Comparison of ENCODE assay signal across 1 cellular context in genomic region chr2:46547223-46548102, GRCh38.
TF ChIP-seq lines count a peak whose summit lies in the region.

No MANE protein-coding gene starts in this region.

TF ChIP-seq in HepG2, 621 proteins besides CTCF, POLR2A, EP300 and RAD21 (continued from another document and continues in another):
- TF ChIP-seq ZHX2 (IDR thresholded peaks at IDR 0.05; ENCODE audit: low read depth) (0 out of 2 replicates have a peak, but pooled peaks have one; percentile 25), ZHX2 (CRISPR knock-in tag; IDR thresholded peaks at IDR 0.05; ENCODE audit: borderline replicate concordance) (no peak), ZNF335 (CRISPR knock-in tag; IDR thresholded peaks at IDR 0.05) (no peak), MTA1 (CRISPR knock-in tag; IDR thresholded peaks at IDR 0.05; ENCODE audit: borderline replicate concordance) (no peak), ZNF382 (CRISPR knock-in tag; IDR thresholded peaks at IDR 0.05; ENCODE audit: borderline replicate concordance) (no peak), THRA (CRISPR knock-in tag; IDR thresholded peaks at IDR 0.05; ENCODE audit: borderline replicate concordance) (peak; percentile 92; the same call in 1 of the 2 replicates), ZNF891 (CRISPR knock-in tag; IDR thresholded peaks at IDR 0.05) (no peak), ZNF670 (CRISPR knock-in tag; IDR thresholded peaks at IDR 0.05; ENCODE audit: borderline replicate concordance) (no peak), FOSL1 (CRISPR knock-in tag; IDR thresholded peaks at IDR 0.05; ENCODE audit: borderline replicate concordance) (no peak), SP4 (CRISPR knock-in tag; IDR thresholded peaks at IDR 0.05) (peak; percentile 58; the same call in 1 of the 2 replicates), ZNF83 (CRISPR knock-in tag; IDR thresholded peaks at IDR 0.05; ENCODE audit: borderline replicate concordance) (no peak), ELK4 (CRISPR knock-in tag; IDR thresholded peaks at IDR 0.05; ENCODE audit: borderline replicate concordance) (no peak), ZNF788 (CRISPR knock-in tag; IDR thresholded peaks at IDR 0.05; ENCODE audit: borderline replicate concordance) (peak; percentile 80; the same call in 1 of the 2 replicates), JUNB (CRISPR knock-in tag; IDR thresholded peaks at IDR 0.05; ENCODE audit: borderline replicate concordance) (no peak), NR3C1 (CRISPR knock-in tag; IDR thresholded peaks at IDR 0.05) (no peak), ZNF253 (CRISPR knock-in tag; IDR thresholded peaks at IDR 0.05; ENCODE audit: borderline replicate concordance) (no peak), E2F1 (CRISPR knock-in tag; IDR thresholded peaks at IDR 0.05) (no peak), FOXA1 (IDR thresholded peaks at IDR 0.05) (no peak), FOXA1 (CRISPR knock-in tag; IDR thresholded peaks at IDR 0.05) (peak; percentile 46; the same call in 1 of the 2 replicates), TOPORS (CRISPR knock-in tag; IDR thresholded peaks at IDR 0.05) (no peak), CHD4 (IDR thresholded peaks at IDR 0.05; ENCODE audit: borderline replicate concordance, low read length) (no peak), NBN (conservative IDR thresholded peaks at IDR 0.05) (no peak), TCF7L2 (IDR thresholded peaks at IDR 0.05; ENCODE audit: low read depth, low read length) (no peak), ZNF329 (CRISPR knock-in tag; IDR thresholded peaks at IDR 0.05; ENCODE audit: low read depth) (no peak), RBM22 (optimal IDR thresholded peaks at IDR 0.05; ENCODE audit: low read length) (no peak), ZMYM2 (CRISPR knock-in tag; IDR thresholded peaks at IDR 0.05) (no peak), NR2F1 (CRISPR knock-in tag; IDR thresholded peaks at IDR 0.05) (peak; percentile 98 to 99), HNF1B (CRISPR knock-in tag; IDR thresholded peaks at IDR 0.05) (no peak; the same call in 1 of the 2 replicates), ZSCAN22 (CRISPR knock-in tag; IDR thresholded peaks at IDR 0.05) (no peak), DZIP1 (CRISPR knock-in tag; IDR thresholded peaks at IDR 0.05) (no peak), HNRNPH1 (optimal IDR thresholded peaks at IDR 0.05; ENCODE audit: low read depth, low read length) (no peak), PAF1 (CRISPR knock-in tag; IDR thresholded peaks at IDR 0.05) (no peak), AGO1 (IDR thresholded peaks at IDR 0.05; ENCODE audit: low read depth, low read length, poor library complexity, severe bottlenecking) (no peak), PATZ1 (CRISPR knock-in tag; IDR thresholded peaks at IDR 0.05) (peak; percentile 74), SPEN (CRISPR knock-in tag; IDR thresholded peaks at IDR 0.05; ENCODE audit: low read depth) (no peak; the same call in 1 of the 2 replicates), HIC2 (CRISPR knock-in tag; IDR thresholded peaks at IDR 0.05; ENCODE audit: low read depth) (0 out of 2 replicates have a peak, but pooled peaks have one; percentile 4), HNRNPLL (IDR thresholded peaks at IDR 0.05; ENCODE audit: low read depth, low read length, poor library complexity, severe bottlenecking) (no peak), REPIN1 (CRISPR knock-in tag; IDR thresholded peaks at IDR 0.05; ENCODE audit: borderline replicate concordance, low read depth) (peak; percentile 92), ZNF557 (CRISPR knock-in tag; IDR thresholded peaks at IDR 0.05) (no peak), ZNF383 (CRISPR knock-in tag; IDR thresholded peaks at IDR 0.05; ENCODE audit: borderline replicate concordance) (no peak), TGIF2 (CRISPR knock-in tag; IDR thresholded peaks at IDR 0.05) (peak; percentile 35; the same call in 1 of the 2 replicates), EED (CRISPR knock-in tag; IDR thresholded peaks at IDR 0.05) (no peak), PLSCR1 (CRISPR knock-in tag; IDR thresholded peaks at IDR 0.05; ENCODE audit: borderline replicate concordance) (no peak), BHLHE40 (IDR thresholded peaks at IDR 0.05; ENCODE audit: low read length) (peak; percentile 81), ZNF274 (CRISPR knock-in tag; IDR thresholded peaks at IDR 0.05) (no peak), KLF15 (CRISPR knock-in tag; IDR thresholded peaks at IDR 0.05; ENCODE audit: borderline replicate concordance) (no peak), ATF3 (CRISPR knock-in tag; IDR thresholded peaks at IDR 0.05) (peak; percentile 19; the same call in 1 of the 2 replicates), TARDBP (CRISPR knock-in tag; IDR thresholded peaks at IDR 0.05) (peak; percentile 81)
